Comparison of ENCODE assay signal across 1 cellular context in the genomic region with DNA sequence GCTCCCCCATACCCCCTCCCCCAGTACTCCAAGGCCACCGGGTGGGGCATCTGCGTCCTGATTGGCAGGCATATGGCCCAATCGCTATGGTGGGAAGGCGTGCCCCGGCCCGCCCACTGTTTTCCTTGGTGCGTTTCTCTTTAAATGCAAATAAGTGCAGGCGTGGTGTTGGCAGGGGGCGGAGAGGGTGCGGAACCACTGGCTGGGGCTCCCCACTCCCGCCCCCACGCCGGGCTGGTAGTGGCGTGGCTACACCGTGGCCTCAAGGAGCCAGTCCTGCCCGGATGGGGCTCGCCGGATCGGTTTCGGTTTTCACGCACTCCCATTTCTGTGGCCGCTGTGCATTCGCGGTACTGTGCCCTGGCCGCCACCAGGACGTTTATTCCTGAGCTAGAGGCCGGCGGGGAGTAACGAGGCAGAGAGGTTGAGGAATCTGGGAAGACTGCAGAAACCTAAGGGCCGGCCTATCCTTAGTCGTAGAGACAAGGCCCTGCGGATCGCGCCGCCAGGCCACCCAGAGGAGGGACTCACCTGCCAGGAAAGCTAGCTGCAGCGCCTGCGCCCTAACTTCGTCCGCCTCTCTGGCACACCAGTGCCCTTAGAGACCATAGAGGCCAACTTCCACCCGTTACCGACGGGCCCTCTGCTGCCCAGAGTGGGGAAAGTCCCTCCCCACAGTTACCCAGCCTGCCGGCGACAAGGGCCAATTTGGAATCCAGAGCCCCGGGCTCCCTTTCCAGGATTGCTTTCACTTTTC.
TF ChIP-seq lines count a peak whose summit lies in the region.

No MANE protein-coding gene starts in this region.

TF ChIP-seq in HepG2, 621 proteins besides CTCF, POLR2A, EP300 and RAD21 (continued from another document and continues in another):
- no peak for TF ChIP-seq ONECUT2 (CRISPR knock-in tag; IDR thresholded peaks at IDR 0.05)
- TF ChIP-seq, protein P1, sequence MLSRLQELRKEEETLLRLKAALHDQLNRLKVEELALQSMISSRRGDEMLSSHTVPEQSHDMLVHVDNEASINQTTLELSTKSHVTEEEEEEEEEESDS (CRISPR knock-in tag; IDR thresholded peaks at IDR 0.05; ENCODE audit: borderline replicate concordance): no peak
- 0 out of 2 replicates have a peak, but pooled peaks have one; percentile 33 for TF ChIP-seq ZNF501 (CRISPR knock-in tag; IDR thresholded peaks at IDR 0.05)
- TF ChIP-seq ELF4 (CRISPR knock-in tag; IDR thresholded peaks at IDR 0.05; ENCODE audit: borderline replicate concordance): no peak
- TF ChIP-seq ZBTB20 (CRISPR knock-in tag; IDR thresholded peaks at IDR 0.05; ENCODE audit: borderline replicate concordance, low read depth): no peak
- no peak; the same call in 1 of the 2 replicates for TF ChIP-seq ZNF709 (CRISPR knock-in tag; IDR thresholded peaks at IDR 0.05)
- TF ChIP-seq, protein P2, sequence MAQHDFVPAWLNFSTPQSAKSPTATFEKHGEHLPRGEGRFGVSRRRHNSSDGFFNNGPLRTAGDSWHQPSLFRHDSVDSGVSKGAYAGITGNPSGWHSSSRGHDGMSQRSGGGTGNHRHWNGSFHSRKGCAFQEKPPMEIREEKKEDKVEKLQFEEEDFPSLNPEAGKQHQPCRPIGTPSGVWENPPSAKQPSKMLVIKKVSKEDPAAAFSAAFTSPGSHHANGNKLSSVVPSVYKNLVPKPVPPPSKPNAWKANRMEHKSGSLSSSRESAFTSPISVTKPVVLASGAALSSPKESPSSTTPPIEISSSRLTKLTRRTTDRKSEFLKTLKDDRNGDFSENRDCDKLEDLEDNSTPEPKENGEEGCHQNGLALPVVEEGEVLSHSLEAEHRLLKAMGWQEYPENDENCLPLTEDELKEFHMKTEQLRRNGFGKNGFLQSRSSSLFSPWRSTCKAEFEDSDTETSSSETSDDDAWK (CRISPR knock-in tag; IDR thresholded peaks at IDR 0.05): no peak
- TF ChIP-seq, protein P3, sequence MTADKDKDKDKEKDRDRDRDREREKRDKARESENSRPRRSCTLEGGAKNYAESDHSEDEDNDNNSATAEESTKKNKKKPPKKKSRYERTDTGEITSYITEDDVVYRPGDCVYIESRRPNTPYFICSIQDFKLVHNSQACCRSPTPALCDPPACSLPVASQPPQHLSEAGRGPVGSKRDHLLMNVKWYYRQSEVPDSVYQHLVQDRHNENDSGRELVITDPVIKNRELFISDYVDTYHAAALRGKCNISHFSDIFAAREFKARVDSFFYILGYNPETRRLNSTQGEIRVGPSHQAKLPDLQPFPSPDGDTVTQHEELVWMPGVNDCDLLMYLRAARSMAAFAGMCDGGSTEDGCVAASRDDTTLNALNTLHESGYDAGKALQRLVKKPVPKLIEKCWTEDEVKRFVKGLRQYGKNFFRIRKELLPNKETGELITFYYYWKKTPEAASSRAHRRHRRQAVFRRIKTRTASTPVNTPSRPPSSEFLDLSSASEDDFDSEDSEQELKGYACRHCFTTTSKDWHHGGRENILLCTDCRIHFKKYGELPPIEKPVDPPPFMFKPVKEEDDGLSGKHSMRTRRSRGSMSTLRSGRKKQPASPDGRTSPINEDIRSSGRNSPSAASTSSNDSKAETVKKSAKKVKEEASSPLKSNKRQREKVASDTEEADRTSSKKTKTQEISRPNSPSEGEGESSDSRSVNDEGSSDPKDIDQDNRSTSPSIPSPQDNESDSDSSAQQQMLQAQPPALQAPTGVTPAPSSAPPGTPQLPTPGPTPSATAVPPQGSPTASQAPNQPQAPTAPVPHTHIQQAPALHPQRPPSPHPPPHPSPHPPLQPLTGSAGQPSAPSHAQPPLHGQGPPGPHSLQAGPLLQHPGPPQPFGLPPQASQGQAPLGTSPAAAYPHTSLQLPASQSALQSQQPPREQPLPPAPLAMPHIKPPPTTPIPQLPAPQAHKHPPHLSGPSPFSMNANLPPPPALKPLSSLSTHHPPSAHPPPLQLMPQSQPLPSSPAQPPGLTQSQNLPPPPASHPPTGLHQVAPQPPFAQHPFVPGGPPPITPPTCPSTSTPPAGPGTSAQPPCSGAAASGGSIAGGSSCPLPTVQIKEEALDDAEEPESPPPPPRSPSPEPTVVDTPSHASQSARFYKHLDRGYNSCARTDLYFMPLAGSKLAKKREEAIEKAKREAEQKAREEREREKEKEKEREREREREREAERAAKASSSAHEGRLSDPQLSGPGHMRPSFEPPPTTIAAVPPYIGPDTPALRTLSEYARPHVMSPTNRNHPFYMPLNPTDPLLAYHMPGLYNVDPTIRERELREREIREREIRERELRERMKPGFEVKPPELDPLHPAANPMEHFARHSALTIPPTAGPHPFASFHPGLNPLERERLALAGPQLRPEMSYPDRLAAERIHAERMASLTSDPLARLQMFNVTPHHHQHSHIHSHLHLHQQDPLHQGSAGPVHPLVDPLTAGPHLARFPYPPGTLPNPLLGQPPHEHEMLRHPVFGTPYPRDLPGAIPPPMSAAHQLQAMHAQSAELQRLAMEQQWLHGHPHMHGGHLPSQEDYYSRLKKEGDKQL (CRISPR knock-in tag; IDR thresholded peaks at IDR 0.05; ENCODE audit: low read depth): no peak
- no peak for TF ChIP-seq ZNF235 (CRISPR knock-in tag; IDR thresholded peaks at IDR 0.05; ENCODE audit: borderline replicate concordance)
- no peak for TF ChIP-seq ARHGAP35 (CRISPR knock-in tag; IDR thresholded peaks at IDR 0.05; ENCODE audit: borderline replicate concordance)
- TF ChIP-seq, protein P4, sequence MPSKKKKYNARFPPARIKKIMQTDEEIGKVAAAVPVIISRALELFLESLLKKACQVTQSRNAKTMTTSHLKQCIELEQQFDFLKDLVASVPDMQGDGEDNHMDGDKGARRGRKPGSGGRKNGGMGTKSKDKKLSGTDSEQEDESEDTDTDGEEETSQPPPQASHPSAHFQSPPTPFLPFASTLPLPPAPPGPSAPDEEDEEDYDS (CRISPR knock-in tag; IDR thresholded peaks at IDR 0.05): no peak
- TF ChIP-seq ESRRA (CRISPR knock-in tag; IDR thresholded peaks at IDR 0.05; ENCODE audit: low read depth): no peak
- TF ChIP-seq PAX8 (CRISPR knock-in tag; IDR thresholded peaks at IDR 0.05; ENCODE audit: borderline replicate concordance): no peak
- TF ChIP-seq ZNF138 (CRISPR knock-in tag; IDR thresholded peaks at IDR 0.05; ENCODE audit: low read depth): no peak
- TF ChIP-seq, protein P5, sequence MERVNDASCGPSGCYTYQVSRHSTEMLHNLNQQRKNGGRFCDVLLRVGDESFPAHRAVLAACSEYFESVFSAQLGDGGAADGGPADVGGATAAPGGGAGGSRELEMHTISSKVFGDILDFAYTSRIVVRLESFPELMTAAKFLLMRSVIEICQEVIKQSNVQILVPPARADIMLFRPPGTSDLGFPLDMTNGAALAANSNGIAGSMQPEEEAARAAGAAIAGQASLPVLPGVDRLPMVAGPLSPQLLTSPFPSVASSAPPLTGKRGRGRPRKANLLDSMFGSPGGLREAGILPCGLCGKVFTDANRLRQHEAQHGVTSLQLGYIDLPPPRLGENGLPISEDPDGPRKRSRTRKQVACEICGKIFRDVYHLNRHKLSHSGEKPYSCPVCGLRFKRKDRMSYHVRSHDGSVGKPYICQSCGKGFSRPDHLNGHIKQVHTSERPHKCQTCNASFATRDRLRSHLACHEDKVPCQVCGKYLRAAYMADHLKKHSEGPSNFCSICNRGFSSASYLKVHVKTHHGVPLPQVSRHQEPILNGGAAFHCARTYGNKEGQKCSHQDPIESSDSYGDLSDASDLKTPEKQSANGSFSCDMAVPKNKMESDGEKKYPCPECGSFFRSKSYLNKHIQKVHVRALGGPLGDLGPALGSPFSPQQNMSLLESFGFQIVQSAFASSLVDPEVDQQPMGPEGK (CRISPR knock-in tag; IDR thresholded peaks at IDR 0.05): peak; percentile 84
- TF ChIP-seq ZNF230 (CRISPR knock-in tag; IDR thresholded peaks at IDR 0.05): no peak
- no peak for TF ChIP-seq FOXP1 (IDR thresholded peaks at IDR 0.05)
- TF ChIP-seq FOXP1 (CRISPR knock-in tag; IDR thresholded peaks at IDR 0.05): 0 out of 2 replicates have a peak, but pooled peaks have one; percentile 7
- TF ChIP-seq, protein P6, sequence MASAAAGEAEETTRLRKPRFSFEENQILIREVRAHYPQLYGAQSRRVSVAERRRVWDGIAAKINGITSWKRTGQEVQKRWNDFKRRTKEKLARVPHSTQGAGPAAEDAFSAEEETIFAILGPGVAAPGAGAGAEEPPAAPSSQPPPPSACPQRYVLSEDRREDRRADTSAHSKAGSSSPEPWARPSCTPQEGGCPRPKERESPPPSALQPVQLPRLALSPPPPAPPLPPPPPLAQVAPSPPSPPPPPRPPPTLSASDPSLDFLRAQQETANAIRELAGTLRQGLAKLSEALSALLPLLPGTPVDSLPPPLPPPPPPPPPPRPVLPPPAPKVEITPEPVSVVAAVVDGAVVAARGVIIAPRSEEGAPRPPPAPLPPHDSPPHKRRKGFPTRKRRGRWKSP (CRISPR knock-in tag; IDR thresholded peaks at IDR 0.05): no peak
- peak; percentile 25; the same call in 1 of the 2 replicates for TF ChIP-seq KDM2A (CRISPR knock-in tag; IDR thresholded peaks at IDR 0.05; ENCODE audit: borderline replicate concordance, low read depth)
- no peak for TF ChIP-seq ZNF660 (CRISPR knock-in tag; IDR thresholded peaks at IDR 0.05; ENCODE audit: borderline replicate concordance, low read depth)
- TF ChIP-seq, protein P7, sequence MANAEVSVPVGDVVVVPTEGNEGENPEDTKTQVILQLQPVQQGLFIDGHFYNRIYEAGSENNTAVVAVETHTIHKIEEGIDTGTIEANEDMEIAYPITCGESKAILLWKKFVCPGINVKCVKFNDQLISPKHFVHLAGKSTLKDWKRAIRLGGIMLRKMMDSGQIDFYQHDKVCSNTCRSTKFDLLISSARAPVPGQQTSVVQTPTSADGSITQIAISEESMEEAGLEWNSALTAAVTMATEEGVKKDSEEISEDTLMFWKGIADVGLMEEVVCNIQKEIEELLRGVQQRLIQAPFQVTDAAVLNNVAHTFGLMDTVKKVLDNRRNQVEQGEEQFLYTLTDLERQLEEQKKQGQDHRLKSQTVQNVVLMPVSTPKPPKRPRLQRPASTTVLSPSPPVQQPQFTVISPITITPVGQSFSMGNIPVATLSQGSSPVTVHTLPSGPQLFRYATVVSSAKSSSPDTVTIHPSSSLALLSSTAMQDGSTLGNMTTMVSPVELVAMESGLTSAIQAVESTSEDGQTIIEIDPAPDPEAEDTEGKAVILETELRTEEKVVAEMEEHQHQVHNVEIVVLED (CRISPR knock-in tag; IDR thresholded peaks at IDR 0.05; ENCODE audit: borderline replicate concordance): peak; percentile 58; the same call in 1 of the 2 replicates
- TF ChIP-seq ZNF292 (CRISPR knock-in tag; IDR thresholded peaks at IDR 0.05; ENCODE audit: borderline replicate concordance, low read depth): no peak
- no peak for TF ChIP-seq ZNF878 (CRISPR knock-in tag; IDR thresholded peaks at IDR 0.05)
- TF ChIP-seq RBFOX2 (IDR thresholded peaks at IDR 0.05; ENCODE audit: low read depth, low read length): peak; percentile 69
- no peak for TF ChIP-seq ATM (IDR thresholded peaks at IDR 0.05; ENCODE audit: borderline replicate concordance)
- no peak for TF ChIP-seq SRSF4 (IDR thresholded peaks at IDR 0.05; ENCODE audit: low read depth, low read length, poor library complexity, severe bottlenecking)
- TF ChIP-seq, protein P8, sequence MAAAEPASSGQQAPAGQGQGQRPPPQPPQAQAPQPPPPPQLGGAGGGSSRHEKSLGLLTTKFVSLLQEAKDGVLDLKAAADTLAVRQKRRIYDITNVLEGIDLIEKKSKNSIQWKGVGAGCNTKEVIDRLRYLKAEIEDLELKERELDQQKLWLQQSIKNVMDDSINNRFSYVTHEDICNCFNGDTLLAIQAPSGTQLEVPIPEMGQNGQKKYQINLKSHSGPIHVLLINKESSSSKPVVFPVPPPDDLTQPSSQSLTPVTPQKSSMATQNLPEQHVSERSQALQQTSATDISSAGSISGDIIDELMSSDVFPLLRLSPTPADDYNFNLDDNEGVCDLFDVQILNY (CRISPR knock-in tag; conservative IDR thresholded peaks at IDR 0.05): no peak
- TF ChIP-seq HOXA7 (CRISPR knock-in tag; IDR thresholded peaks at IDR 0.05): no peak
- TF ChIP-seq ZNF121 (CRISPR knock-in tag; IDR thresholded peaks at IDR 0.05): no peak
- TF ChIP-seq, protein P9, sequence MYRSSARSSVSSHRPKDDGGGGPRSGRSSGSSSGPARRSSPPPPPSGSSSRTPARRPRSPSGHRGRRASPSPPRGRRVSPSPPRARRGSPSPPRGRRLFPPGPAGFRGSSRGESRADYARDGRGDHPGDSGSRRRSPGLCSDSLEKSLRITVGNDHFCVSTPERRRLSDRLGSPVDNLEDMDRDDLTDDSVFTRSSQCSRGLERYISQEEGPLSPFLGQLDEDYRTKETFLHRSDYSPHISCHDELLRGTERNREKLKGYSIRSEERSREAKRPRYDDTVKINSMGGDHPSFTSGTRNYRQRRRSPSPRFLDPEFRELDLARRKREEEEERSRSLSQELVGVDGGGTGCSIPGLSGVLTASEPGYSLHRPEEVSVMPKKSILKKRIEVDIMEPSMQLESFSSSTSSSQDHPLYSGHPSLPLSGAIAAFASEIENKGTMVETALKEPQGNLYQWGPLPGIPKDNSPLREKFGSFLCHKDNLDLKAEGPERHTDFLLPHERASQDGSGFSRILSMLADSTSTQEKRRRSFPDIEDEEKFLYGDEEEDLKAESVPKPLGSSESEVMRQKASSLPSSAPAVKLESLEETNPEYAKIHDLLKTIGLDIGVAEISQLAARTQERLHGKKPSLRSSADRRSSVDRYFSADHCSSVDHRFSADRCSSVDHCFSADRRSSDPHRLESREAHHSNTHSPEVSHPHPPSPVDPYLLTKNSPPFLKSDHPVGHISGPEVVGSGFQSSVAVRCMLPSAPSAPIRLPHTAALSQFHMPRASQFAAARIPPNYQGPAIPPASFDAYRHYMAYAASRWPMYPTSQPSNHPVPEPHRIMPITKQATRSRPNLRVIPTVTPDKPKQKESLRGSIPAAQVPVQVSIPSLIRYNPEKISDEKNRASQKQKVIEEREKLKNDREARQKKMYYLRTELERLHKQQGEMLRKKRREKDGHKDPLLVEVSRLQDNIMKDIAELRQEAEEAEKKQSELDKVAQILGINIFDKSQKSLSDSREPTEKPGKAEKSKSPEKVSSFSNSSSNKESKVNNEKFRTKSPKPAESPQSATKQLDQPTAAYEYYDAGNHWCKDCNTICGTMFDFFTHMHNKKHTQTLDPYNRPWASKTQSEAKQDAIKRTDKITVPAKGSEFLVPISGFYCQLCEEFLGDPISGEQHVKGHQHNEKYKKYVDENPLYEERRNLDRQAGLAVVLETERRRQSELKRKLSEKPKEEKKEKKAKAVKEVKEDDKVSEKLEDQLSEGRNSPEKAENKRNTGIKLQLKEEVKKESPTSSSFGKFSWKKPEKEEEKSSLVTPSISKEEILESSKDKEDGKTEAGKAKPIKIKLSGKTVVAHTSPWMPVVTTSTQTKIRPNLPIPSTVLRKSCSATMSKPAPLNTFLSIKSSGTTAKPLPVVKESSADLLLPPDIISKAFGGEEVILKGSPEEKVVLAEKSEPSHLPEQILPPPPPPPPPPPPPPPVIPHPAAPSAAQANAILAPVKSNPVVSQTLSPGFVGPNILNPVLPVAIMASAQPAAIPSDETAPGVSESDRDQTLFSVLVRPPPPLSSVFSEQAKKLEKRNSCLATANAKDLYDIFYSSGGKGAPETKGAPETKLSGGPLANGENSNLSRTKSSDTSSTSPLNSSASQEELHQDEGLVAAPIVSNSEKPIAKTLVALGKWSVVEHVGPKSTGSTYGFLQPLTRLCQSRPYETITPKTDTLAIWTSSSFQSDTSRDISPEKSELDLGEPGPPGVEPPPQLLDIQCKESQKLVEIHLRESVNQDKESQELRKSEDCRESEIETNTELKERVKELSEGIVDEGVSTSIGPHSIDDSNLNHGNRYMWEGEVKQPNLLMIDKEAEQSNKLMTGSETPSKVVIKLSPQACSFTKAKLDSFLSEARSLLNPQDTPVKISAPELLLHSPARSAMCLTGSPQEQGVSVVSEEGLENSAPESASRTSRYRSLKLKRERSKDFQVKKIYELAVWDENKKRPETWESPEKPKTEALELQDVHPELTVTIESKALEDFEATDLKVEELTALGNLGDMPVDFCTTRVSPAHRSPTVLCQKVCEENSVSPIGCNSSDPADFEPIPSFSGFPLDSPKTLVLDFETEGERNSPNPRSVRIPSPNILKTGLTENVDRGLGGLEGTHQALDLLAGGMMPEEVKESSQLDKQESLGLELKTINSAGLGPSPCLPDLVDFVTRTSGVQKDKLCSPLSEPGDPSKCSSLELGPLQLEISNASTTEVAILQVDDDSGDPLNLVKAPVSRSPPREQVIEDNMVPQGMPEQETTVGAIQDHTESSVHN (CRISPR knock-in tag; IDR thresholded peaks at IDR 0.05): no peak
- TF ChIP-seq HMGA1 (CRISPR knock-in tag; conservative IDR thresholded peaks at IDR 0.05): no peak
- TF ChIP-seq RXRA (CRISPR knock-in tag; IDR thresholded peaks at IDR 0.05): no peak
